Comparison of ENCODE assay signal across 22 cellular contexts in genomic region chr6:27267865-27268444, GRCh38. TPM values are rescaled to one million over a fixed set of nuclear protein-coding genes. Genes with fewer than 3 reads are reported as not detected.
DNase-seq lines count a peak whose midpoint lies in the region; TF ChIP-seq lines count a peak whose summit lies in the region.
"Had no signal": no experiment of that assay in that cellular context is flagged by ENCODE, and none has a peak within 500 bp of the region (broad histone marks: within the 10 kb centered on the region; RNA-seq: fewer than 3 reads in every experiment).

No MANE protein-coding gene starts in this region.

- no peaks in the 10 kb centered on the region for H3K9me2 ChIP-seq in hepatocyte (replicated peaks; ENCODE audit: insufficient read depth)

- no peak for TF ChIP-seq POLR2A in esophagus squamous epithelium (IDR thresholded peaks at IDR 0.05)
- TF ChIP-seq POLR2A in Peyer's patch (IDR thresholded peaks at IDR 0.05) = no peak

- H3K36me3 ChIP-seq in H7 (replicated peaks; ENCODE audit: control insufficient read depth, insufficient read depth, low read length) (no peaks in the 10 kb centered on the region), hepatocyte (replicated peaks; ENCODE audit: insufficient read depth, low read depth) (no peaks in the 10 kb centered on the region), osteoblast (ENCODE audit: insufficient read depth, low read length) (no peaks in the 10 kb centered on the region), esophagus squamous epithelium (no peaks in the 10 kb centered on the region), Peyer's patch (no peaks in the 10 kb centered on the region)
- H3K36me3 ChIP-seq: prostate gland had no signal

- H2AFZ ChIP-seq in hepatocyte (no peak overlapping the region), osteoblast (ENCODE audit: low read length) (no peak overlapping the region)

- H3K9me3 ChIP-seq in hepatocyte (ENCODE audit: low read depth) (no peaks in the 10 kb centered on the region), osteoblast (ENCODE audit: low read depth, low read length) (no peaks in the 10 kb centered on the region), esophagus squamous epithelium (no peaks in the 10 kb centered on the region), Peyer's patch (no peaks in the 10 kb centered on the region)
- H3K9me3 ChIP-seq: Caco-2, prostate gland had no signal

- no peaks in the 10 kb centered on the region for H3K4me1 ChIP-seq in hepatocyte (ENCODE audit: insufficient read depth)
- H3K4me1 ChIP-seq in osteoblast (ENCODE audit: insufficient read depth, low read length) = no peaks in the 10 kb centered on the region
- no peaks in the 10 kb centered on the region for H3K4me1 ChIP-seq in esophagus squamous epithelium
- H3K4me1 ChIP-seq in Peyer's patch = no peaks in the 10 kb centered on the region
- H3K4me1 ChIP-seq: Caco-2, prostate gland had no signal

- intact Hi-C loops in esophagus squamous epithelium (cut with DNase I) = no loop called here

- WGBS in hepatocyte (ENCODE audit: low lambda C conversion rate, missing lambda C conversion rate) = 35% methylated on average over 22 of the region's 22 CpGs
- 22 to 24% methylated on average over 18 to 21 of the region's 22 CpGs for WGBS in esophagus squamous epithelium, 2 donors

- H4K20me1 ChIP-seq in hepatocyte (ENCODE audit: insufficient read depth, poor library complexity, severe bottlenecking) (no peaks in the 10 kb centered on the region), osteoblast (ENCODE audit: insufficient read depth, low read length) (no peaks in the 10 kb centered on the region)

- H3K4me3 ChIP-seq in H7 (ENCODE audit: insufficient read depth, low read depth, low read length) (no peak overlapping the region), hepatocyte (no peak overlapping the region), osteoblast (ENCODE audit: insufficient read depth, low read length) (no peak overlapping the region), esophagus squamous epithelium (no peak overlapping the region), Peyer's patch (no peak overlapping the region)
- H3K4me3 ChIP-seq: prostate gland had no signal

- DNase-seq in H7 (peak; percentile 56), NCI-H524 treated with DMSO at 0.1 percent for 48 hours (lab: John Stamatoyannopoulos, UW) (peak; percentile 9), hepatocyte (ENCODE audit: low spot score) (no peak), osteoblast (ENCODE audit: insufficient read length, low spot score, missing footprints) (no peak), esophagus squamous epithelium (lab: John Stamatoyannopoulos, UW) (no peak), GM10266 (ENCODE audit: extremely low spot score) (no peak), UCSD-AML1 (lab: John Stamatoyannopoulos, UW; ENCODE audit: unreplicated experiment) (no peak), Peyer's patch (no peak)
- DNase-seq: activated naive CD4-positive, alpha-beta T cell; activated T-cell treated with anti-CD3 and anti-CD28 coated beads for 4 hours; amniotic stem cell; Caco-2; caudate nucleus; head of caudate nucleus; naive thymus-derived CD8-positive, alpha-beta T cell; NCI-H187; NCI-H226; NK-92 treated with Interleukin-12 subunit alpha and Interleukin-12 subunit beta, amount 100 ng/mL, for 24 hours; stimulated activated CD4-positive, alpha-beta T cell treated with anti-CD3 and anti-CD28 coated beads, Interleukin-4, amount 100 ng/mL, for 4 hours; SW 1271 had no signal

- no peak overlapping the region for H3K27ac ChIP-seq in hepatocyte
- H3K27ac ChIP-seq in osteoblast (ENCODE audit: low read depth, low read length) = no peak overlapping the region
- H3K27ac ChIP-seq in esophagus squamous epithelium = no peak overlapping the region
- H3K27ac ChIP-seq in Peyer's patch = no peak overlapping the region
- H3K27ac ChIP-seq: prostate gland had no signal

- H3K27me3 ChIP-seq in H7 (ENCODE audit: control insufficient read depth, insufficient read depth, low read length) (no peaks in the 10 kb centered on the region; the same call in 1 of the 2 replicates), hepatocyte (peaks cover 18% of the 10 kb centered on the region), osteoblast (ENCODE audit: insufficient read depth, low read length) (peaks cover 10% of the 10 kb centered on the region), esophagus squamous epithelium (peaks cover 0 to 86% (median 5%) of the 10 kb centered on the region in 4 donors), Peyer's patch (no peaks in the 10 kb centered on the region)

- no peaks in the 10 kb centered on the region for H3K79me2 ChIP-seq in hepatocyte
- no peaks in the 10 kb centered on the region for H3K79me2 ChIP-seq in osteoblast (ENCODE audit: insufficient read depth, low read length)

- H3K4me2 ChIP-seq in hepatocyte = peak overlapping the region; percentile 71
- peak overlapping the region; percentile 7 for H3K4me2 ChIP-seq in osteoblast (ENCODE audit: insufficient read depth, low read length)

- TF ChIP-seq CTCF in hepatocyte (IDR thresholded peaks at IDR 0.05; ENCODE audit: poor library complexity) (no peak), osteoblast (IDR thresholded peaks at IDR 0.05; ENCODE audit: extremely low read depth, low read depth, low read length) (no peak), esophagus squamous epithelium (IDR thresholded peaks at IDR 0.05) (no peak), GM10266 (IDR thresholded peaks at IDR 0.05; ENCODE audit: control insufficient read depth, insufficient read depth, low read depth, missing control alignments) (no peak), Peyer's patch (IDR thresholded peaks at IDR 0.05) (no peak)

RNA-seq across cellular contexts. Expression of gene PRSS16, which starts 20.5 kb away (rescaled TPM):
- total RNA-seq in H7 (2014; rRNA removed; shearing (Covaris generic)) = 5.0 and 5.2 TPM in 2 replicates
- total RNA-seq in hepatocyte (9.9 and 11.2 TPM in 2 replicates), osteoblast (not detected in 2 replicates), esophagus squamous epithelium (10 to 100 TPM in 3 of 4 donors, 1 to 10 TPM in 1; 5.1 to 25.7 (median 11.0) TPM), Peyer's patch (10 to 100 TPM in 3 of 4 donors, 1 to 10 TPM in 1; 5.0 to 37.1 (median 29.8) TPM)
- 11.7 and 19.4 TPM in 2 replicates for polyA plus RNA-seq in hepatocyte

RNA-seq across cellular contexts. Expression of gene POM121L2, which starts 44.1 kb away (rescaled TPM):
- 0.03 TPM in 1 of 2 replicates, not detected in the other for total RNA-seq in H7 (2014; rRNA removed; shearing (Covaris generic))
- total RNA-seq in hepatocyte (0.04 TPM in 1 of 2 replicates, not detected in the other), osteoblast (under 0.01 TPM in 1 of 2 replicates, not detected in the other), esophagus squamous epithelium (not detected), Peyer's patch (not detected)
- polyA plus RNA-seq in hepatocyte = not detected in 2 replicates
- total RNA-seq: Caco-2; naive thymus-derived CD8-positive, alpha-beta T cell; urinary bladder had no signal
- polyA plus RNA-seq: naive thymus-derived CD8-positive, alpha-beta T cell had no signal

Comparison
In these comparisons a context has a peak if more than half of its experiments do, and no peak if none do; other contexts are left out.
1. DNase-seq: peak in H7 (single experiment) and NCI-H524 treated with DMSO at 0.1 percent for 48 hours (single experiment); none in hepatocyte (single experiment), osteoblast (single experiment), esophagus squamous epithelium (single experiment), GM10266 (single experiment), UCSD-AML1 (single experiment) and Peyer's patch (0 of 3).